1 cellular context compared by ENCODE assay signal in genomic region chr9:134496413-134497282, GRCh38.
TF ChIP-seq lines count a peak whose summit lies in the region.

No MANE protein-coding gene starts in this region.

TF ChIP-seq in H1, 55 proteins besides CTCF, POLR2A, EP300 and RAD21:
- TF ChIP-seq YY1 (IDR thresholded peaks at IDR 0.05; ENCODE audit: low read depth, low read length): no peak
- no peak for TF ChIP-seq CTBP2 (IDR thresholded peaks at IDR 0.05; ENCODE audit: borderline replicate concordance, insufficient read depth, insufficient read length, low read length)
- no peak for TF ChIP-seq CBX8 (IDR thresholded peaks at IDR 0.05; ENCODE audit: borderline replicate concordance, low read depth, low read length)
